ENCODE assay signal across 21 cellular contexts in the genomic region with DNA sequence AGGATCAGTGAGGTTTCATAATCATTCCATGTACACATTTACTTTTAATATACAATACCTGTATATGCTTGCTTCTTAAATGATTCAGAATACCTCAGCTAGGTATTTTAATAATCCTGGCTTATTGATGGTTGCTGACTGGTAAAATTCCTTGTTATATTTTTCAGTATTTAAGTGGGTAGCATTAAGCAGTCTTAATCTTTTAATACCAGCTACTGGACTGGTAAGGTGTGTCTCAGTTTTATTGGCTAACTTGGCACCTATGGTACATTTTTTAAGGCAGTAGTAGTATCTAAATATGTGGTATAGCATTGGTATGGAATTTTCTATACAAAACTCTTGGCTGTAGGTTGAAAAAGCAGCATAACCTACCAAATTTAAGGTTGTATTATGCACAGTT.
A peak's percentile ranks its signal among the peaks of the same experiment; 100 is the strongest.
DNase-seq lines count a peak whose midpoint lies in the region; ATAC-seq and TF ChIP-seq lines count a peak whose summit lies in the region.
"Had no signal": no experiment of that assay in that cellular context is flagged by ENCODE, and none has a peak within 500 bp of the region (broad histone marks: within the 10 kb centered on the region; RNA-seq: fewer than 3 reads in every experiment).

No MANE protein-coding gene starts in this region.

- no peak overlapping the region for H3K23ac ChIP-seq in mesenchymal stem cell (ENCODE audit: low read length in 2 of 2)

- POLR2A ChIA-PET in CD8-positive, alpha-beta memory T cell (lab: Charles Lee), result no interaction called here

- peaks cover 23% of the 10 kb centered on the region for H3K36me3 Mint-ChIP-seq in CD4-positive, CD25-positive, alpha-beta regulatory T cell
- peaks cover 5 to 34% (median 17%) of the 10 kb centered on the region in 3 donors for H3K36me3 Mint-ChIP-seq in CD8-positive, alpha-beta memory T cell

- no peak overlapping the region for H4K91ac ChIP-seq in mesenchymal stem cell (ENCODE audit: low read length)

- no peaks in the 10 kb centered on the region for H4K20me1 ChIP-seq in MM.1S (ENCODE audit: insufficient read depth, low read length)

- no peak overlapping the region for H2BK15ac ChIP-seq in mesenchymal stem cell (ENCODE audit: low read depth, poor library complexity, severe bottlenecking)

- no peak for DNase-seq in CD4-positive, CD25-positive, alpha-beta regulatory T cell
- DNase-seq in CD8-positive, alpha-beta memory T cell, result no peak
- DNase-seq in adipocyte (ENCODE audit: low read depth), result no peak
- DNase-seq in mesenchymal stem cell, result no peak
- no peak for DNase-seq in MM.1S
- DNase-seq in NCI-H2107 (lab: John Stamatoyannopoulos, UW), result no peak
- DNase-seq in NCI-H69 (lab: John Stamatoyannopoulos, UW), result no peak
- no peak for DNase-seq in kidney glomerular epithelial cell (lab: John Stamatoyannopoulos, UW)
- DNase-seq: DMS 273 treated with DMSO at 0.1 percent for 48 hours; effector CD4-positive, alpha-beta T cell; hypothalamus; NCI-H1436; PC-9; posterior cingulate gyrus; stimulated activated CD4-positive, alpha-beta T cell treated with anti-CD3 and anti-CD28 coated beads, Interleukin-15, amount 100 ng/mL, for 24 hours; stomach had no signal

- peaks cover 8% of the 10 kb centered on the region for H3K79me1 ChIP-seq in mesenchymal stem cell (replicated peaks; ENCODE audit: low read length, poor library complexity, severe bottlenecking)

- TF ChIP-seq CTCF in MM.1S (IDR thresholded peaks at IDR 0.05; ENCODE audit: low read length), result no peak

- no peaks in the 10 kb centered on the region for H3K9me2 ChIP-seq in MM.1S (replicated peaks; ENCODE audit: insufficient read depth, low read length)

- peaks cover 15% of the 10 kb centered on the region for H3K36me3 ChIP-seq in CD4-positive, CD25-positive, alpha-beta regulatory T cell (ENCODE audit: control insufficient read depth, insufficient read depth, low read length)
- peaks cover 7% of the 10 kb centered on the region for H3K36me3 ChIP-seq in CD8-positive, alpha-beta memory T cell (ENCODE audit: insufficient read depth, low read length)
- H3K36me3 ChIP-seq in adipocyte (ENCODE audit: control insufficient read depth, insufficient read depth, low read length, severe bottlenecking), result no peaks in the 10 kb centered on the region
- peaks cover under 1 to 3% of the 10 kb centered on the region in 2 experiments for H3K36me3 ChIP-seq in mesenchymal stem cell (ENCODE audit: control insufficient read depth in 1 of 2, insufficient read depth in 2 of 2, low read depth in 1 of 2, low read length in 2 of 2)
- no peaks in the 10 kb centered on the region; the same call in 1 of the 2 replicates for H3K36me3 ChIP-seq in MM.1S (replicated peaks; ENCODE audit: insufficient read depth, low read length)

- no peak overlapping the region for H3K14ac ChIP-seq in mesenchymal stem cell (ENCODE audit: low read length in 2 of 2)

- peaks cover 0 to 5% (median 0%) of the 10 kb centered on the region in 7 donors for H3K9me3 Mint-ChIP-seq in CD4-positive, CD25-positive, alpha-beta regulatory T cell
- peaks cover 0 to 4% (median 0%) of the 10 kb centered on the region in 5 donors for H3K9me3 Mint-ChIP-seq in CD8-positive, alpha-beta memory T cell
- H3K9me3 Mint-ChIP-seq: CD14-positive monocyte, neural crest cell had no signal

- H3K18ac ChIP-seq in mesenchymal stem cell (ENCODE audit: low read depth in 1 of 2, low read length in 2 of 2), result no peak overlapping the region

- peak overlapping the region in 2 of 3 donors; percentile 1 to 36 for H3K27ac Mint-ChIP-seq in CD4-positive, CD25-positive, alpha-beta regulatory T cell
- peak overlapping the region in 5 of 8 donors; percentile 1 to 64 (median 10) for H3K27ac Mint-ChIP-seq in CD8-positive, alpha-beta memory T cell
- H3K27ac Mint-ChIP-seq: CD14-positive monocyte; T-helper 1 cell treated with Interleukin-12 subunit alpha and Interleukin-12 subunit beta and Interleukin-4 antibody, amounts not matched to agents 30 μg/mL and 1 μg/mL, for 36 hours; type B pancreatic cell had no signal

- CTCF ChIA-PET in CD8-positive, alpha-beta memory T cell (lab: Charles Lee), result no interaction called here

- no peak overlapping the region for H3K4me3 Mint-ChIP-seq in CD4-positive, CD25-positive, alpha-beta regulatory T cell
- H3K4me3 Mint-ChIP-seq in CD8-positive, alpha-beta memory T cell, result no peak overlapping the region
- H3K4me3 Mint-ChIP-seq: CD14-positive monocyte; neural crest cell; T-helper 1 cell treated with Interleukin-12 subunit alpha and Interleukin-12 subunit beta and Interleukin-4 antibody, amounts not matched to agents 30 μg/mL and 1 μg/mL, for 36 hours; type B pancreatic cell had no signal

- H3K4me2 ChIP-seq in mesenchymal stem cell (ENCODE audit: low read length, poor library complexity, severe bottlenecking), result no peak overlapping the region
- no peak overlapping the region for H3K4me2 ChIP-seq in MM.1S (ENCODE audit: low read depth, low read length)
- H3K4me2 ChIP-seq: PC-9 had no signal

- H3K9me3 ChIP-seq in CD4-positive, CD25-positive, alpha-beta regulatory T cell (ENCODE audit: control insufficient read depth in 2 of 2, low read length in 2 of 2), result no peaks in the 10 kb centered on the region
- H3K9me3 ChIP-seq in CD8-positive, alpha-beta memory T cell (ENCODE audit: low read length), result no peaks in the 10 kb centered on the region
- H3K9me3 ChIP-seq in adipocyte (ENCODE audit: control insufficient read depth, low read length) (no peaks in the 10 kb centered on the region), mesenchymal stem cell (ENCODE audit: control insufficient read depth, low read length) (no peaks in the 10 kb centered on the region), MM.1S (replicated peaks; ENCODE audit: insufficient read depth, low read length) (no peaks in the 10 kb centered on the region)
- H3K9me3 ChIP-seq: stomach had no signal

- no peak overlapping the region for H4K8ac ChIP-seq in mesenchymal stem cell (ENCODE audit: low read length)

- H3K4me3 ChIP-seq in CD4-positive, CD25-positive, alpha-beta regulatory T cell (ENCODE audit: low read depth, low read length), result no peak overlapping the region
- no peak overlapping the region for H3K4me3 ChIP-seq in CD8-positive, alpha-beta memory T cell (ENCODE audit: low read length)
- H3K4me3 ChIP-seq in adipocyte (ENCODE audit: low read length) (peak overlapping the region; percentile 61), mesenchymal stem cell (ENCODE audit: insufficient read depth in 1 of 2, low read depth in 1 of 2, low read length in 2 of 2) (no peak overlapping the region), MM.1S (ENCODE audit: low read length) (no peak overlapping the region)
- H3K4me3 ChIP-seq: PC-9, stomach had no signal

- H2AK5ac ChIP-seq in mesenchymal stem cell (ENCODE audit: low read length, severe bottlenecking), result no peak overlapping the region

- H3K27me3 Mint-ChIP-seq in CD4-positive, CD25-positive, alpha-beta regulatory T cell, result no peaks in the 10 kb centered on the region
- H3K27me3 Mint-ChIP-seq in CD8-positive, alpha-beta memory T cell, result peaks cover 0 to 2% of the 10 kb centered on the region in 2 donors
- H3K27me3 Mint-ChIP-seq: type B pancreatic cell had no signal

- no peaks in the 10 kb centered on the region; the same call in none of the 2 replicates for H3F3A ChIP-seq in MM.1S (ENCODE audit: insufficient read depth, low read length)

- H3K27ac ChIP-seq in CD4-positive, CD25-positive, alpha-beta regulatory T cell (ENCODE audit: insufficient read depth, low read length, poor library complexity, severe bottlenecking), result no peak overlapping the region
- H3K27ac ChIP-seq in CD8-positive, alpha-beta memory T cell (ENCODE audit: low read depth, low read length), result no peak overlapping the region
- H3K27ac ChIP-seq in mesenchymal stem cell (ENCODE audit: low read length, poor library complexity, severe bottlenecking), result no peak overlapping the region
- H3K27ac ChIP-seq in MM.1S (ENCODE audit: low read length), result no peak overlapping the region
- H3K27ac ChIP-seq: PC-9 had no signal

- H2BK12ac ChIP-seq in mesenchymal stem cell (ENCODE audit: low read length in 2 of 2), result no peak overlapping the region

- H2BK120ac ChIP-seq in mesenchymal stem cell (ENCODE audit: low read depth, low read length), result no peak overlapping the region

- peaks cover 34% of the 10 kb centered on the region for H3K79me2 ChIP-seq in MM.1S (ENCODE audit: low read length)

- H3K9ac ChIP-seq in adipocyte (ENCODE audit: low read length) (peak overlapping the region; percentile 11), mesenchymal stem cell (ENCODE audit: low read length) (peak overlapping the region; percentile 81), MM.1S (ENCODE audit: low read length) (no peak overlapping the region)

- H3K4me1 Mint-ChIP-seq in CD4-positive, CD25-positive, alpha-beta regulatory T cell, result peaks cover 42 to 65% (median 55%) of the 10 kb centered on the region in 4 donors
- H3K4me1 Mint-ChIP-seq in CD8-positive, alpha-beta memory T cell, result peaks cover 42 to 67% (median 66%) of the 10 kb centered on the region in 3 donors

- H3K4ac ChIP-seq in mesenchymal stem cell (ENCODE audit: low read depth in 1 of 2, low read length in 2 of 2), result no peak overlapping the region

- peaks cover 21% of the 10 kb centered on the region for H3K4me1 ChIP-seq in CD4-positive, CD25-positive, alpha-beta regulatory T cell (ENCODE audit: control insufficient read depth, insufficient read depth, low read length, poor library complexity, severe bottlenecking)
- no peaks in the 10 kb centered on the region for H3K4me1 ChIP-seq in CD8-positive, alpha-beta memory T cell (ENCODE audit: insufficient read depth, low read length)
- H3K4me1 ChIP-seq in adipocyte (ENCODE audit: control insufficient read depth, insufficient read depth, low read length), result peaks cover 58% of the 10 kb centered on the region
- peaks cover under 1% of the 10 kb centered on the region for H3K4me1 ChIP-seq in mesenchymal stem cell (ENCODE audit: control insufficient read depth, insufficient read depth, low read depth, low read length)
- H3K4me1 ChIP-seq in MM.1S (ENCODE audit: low read length), result peaks cover 5% of the 10 kb centered on the region; the same call in 1 of the 2 replicates

- H2BK5ac ChIP-seq in mesenchymal stem cell (ENCODE audit: low read depth, low read length, poor library complexity, severe bottlenecking), result no peak overlapping the region

- ATAC-seq in CD4-positive, CD25-positive, alpha-beta regulatory T cell (ENCODE audit: low read depth in 2 of 2), result no peak
- ATAC-seq: sciatic nerve had no signal

- no peaks in the 10 kb centered on the region for H3K27me3 ChIP-seq in CD4-positive, CD25-positive, alpha-beta regulatory T cell (ENCODE audit: control insufficient read depth, insufficient read depth, low read length)
- H3K27me3 ChIP-seq in CD8-positive, alpha-beta memory T cell (ENCODE audit: insufficient read depth, low read length, poor library complexity, severe bottlenecking), result no peaks in the 10 kb centered on the region
- H3K27me3 ChIP-seq in adipocyte (replicated peaks; ENCODE audit: control insufficient read depth, insufficient read depth, low read length) (no peaks in the 10 kb centered on the region), mesenchymal stem cell (ENCODE audit: control insufficient read depth in 1 of 2, insufficient read depth in 1 of 2, low read length in 2 of 2) (no peaks in the 10 kb centered on the region), MM.1S (replicated peaks; ENCODE audit: insufficient read depth, low read length) (no peaks in the 10 kb centered on the region)
- H3K27me3 ChIP-seq: stomach had no signal

- no peak overlapping the region for H2AFZ ChIP-seq in mesenchymal stem cell (ENCODE audit: low read depth, low read length)
- no peak overlapping the region for H2AFZ ChIP-seq in MM.1S (ENCODE audit: low read length)
- H2AFZ ChIP-seq: PC-9 had no signal
